8 cellular contexts compared by ENCODE assay signal in the genomic region with DNA sequence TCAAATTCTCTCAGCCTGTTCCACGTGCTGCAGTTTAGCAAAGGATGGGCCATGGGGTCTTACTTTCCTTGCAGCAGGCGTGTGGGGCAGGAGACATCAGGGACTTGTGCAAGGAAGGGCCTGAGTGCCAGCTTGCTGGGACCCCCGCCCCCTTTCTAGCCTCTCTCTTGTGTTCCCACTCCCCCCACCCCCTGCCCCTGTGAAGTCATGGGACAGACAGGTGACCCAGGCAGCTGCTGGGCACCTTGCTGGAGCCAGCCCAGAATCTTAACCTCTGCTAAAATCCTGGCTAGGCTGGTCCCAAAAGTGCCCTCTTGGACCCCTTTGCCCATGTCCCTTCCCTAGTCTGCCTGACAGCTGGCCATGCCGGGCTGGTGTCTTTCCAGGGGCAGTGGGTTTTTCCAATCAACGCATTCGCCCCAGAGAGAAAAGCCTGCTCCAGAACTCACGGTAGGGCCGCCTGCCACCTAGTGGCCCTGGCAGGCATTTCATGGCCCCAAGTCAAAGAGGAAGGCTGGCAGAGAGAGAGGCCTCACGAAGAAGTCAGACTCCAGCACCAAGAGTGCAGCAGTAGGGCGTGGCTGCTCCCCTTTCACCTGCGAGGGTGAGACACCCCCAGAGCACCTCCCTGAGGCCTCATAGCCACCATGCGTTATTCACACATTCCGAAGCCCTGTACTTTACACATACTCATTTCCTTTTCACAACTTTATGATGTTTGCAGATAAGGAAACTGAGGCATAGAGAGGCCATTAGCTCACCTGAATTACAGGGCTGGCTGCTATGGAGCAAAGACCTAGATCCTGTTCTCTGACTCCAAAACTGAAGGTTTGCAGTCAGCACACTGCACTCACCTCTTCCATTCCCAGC.
A peak's percentile ranks its signal among the peaks of the same experiment; 100 is the strongest.
DNase-seq lines count a peak whose midpoint lies in the region; ATAC-seq and TF ChIP-seq lines count a peak whose summit lies in the region.

No MANE protein-coding gene starts in this region.

- in situ Hi-C loops in HAP-1 (cut with MboI; ENCODE audit: low sequenced_read_pairs) = loop anchor here (25.0 kb wide), 1 partner anchor 544 kb away; no protein-coding TSS in a partner anchor

- H2BK5ac ChIP-seq in mesenchymal stem cell (ENCODE audit: low read depth, low read length, poor library complexity, severe bottlenecking) = no peak overlapping the region

- H3K9me3 ChIP-seq in HAP-1 = no peaks in the 10 kb centered on the region
- H3K9me3 ChIP-seq in effector memory CD4-positive, alpha-beta T cell (ENCODE audit: control insufficient read depth, low read length) = no peaks in the 10 kb centered on the region
- H3K9me3 ChIP-seq in mesenchymal stem cell (ENCODE audit: control insufficient read depth, low read length) = no peaks in the 10 kb centered on the region

- peak; percentile 49 for DNase-seq in AG09319 (ENCODE audit: extremely low read depth, low read depth)
- peak; percentile 71 to 77 for DNase-seq in HAP-1 (ENCODE audit: low spot score in 2 of 2)
- DNase-seq in NCI-H82 treated with DMSO at 0.1 percent for 48 hours (lab: John Stamatoyannopoulos, UW; ENCODE audit: unreplicated experiment) = peak; percentile 47
- peak; percentile 90 for DNase-seq in activated CD8-positive, alpha-beta memory T cell treated with anti-CD3 and anti-CD28 coated beads for 24 hours
- DNase-seq in effector memory CD4-positive, alpha-beta T cell = peak; percentile 48 to 56 (median 52)
- peak; percentile 77 for DNase-seq in mesenchymal stem cell
- peak; percentile 41 to 54 for DNase-seq in stimulated activated CD8-positive, alpha-beta memory T cell treated with anti-CD3 and anti-CD28 coated beads, Interleukin-4, amount 100 ng/mL, for 1 hour (ENCODE audit: low read depth in 2 of 2, low spot score in 1 of 2)

- no peak overlapping the region for H2BK15ac ChIP-seq in mesenchymal stem cell (ENCODE audit: low read depth, poor library complexity, severe bottlenecking)

- H4K91ac ChIP-seq in mesenchymal stem cell (ENCODE audit: low read length) = no peak overlapping the region

- H2BK120ac ChIP-seq in mesenchymal stem cell (ENCODE audit: low read depth, low read length) = no peak overlapping the region

- no peak overlapping the region for H3K4me3 ChIP-seq in HAP-1
- no peak overlapping the region for H3K4me3 ChIP-seq in effector memory CD4-positive, alpha-beta T cell (ENCODE audit: insufficient read depth, low read depth, low read length, poor library complexity, severe bottlenecking)
- no peak overlapping the region for H3K4me3 ChIP-seq in mesenchymal stem cell (ENCODE audit: insufficient read depth in 1 of 2, low read depth in 1 of 2, low read length in 2 of 2)

- no peak overlapping the region for H2AK5ac ChIP-seq in mesenchymal stem cell (ENCODE audit: low read length, severe bottlenecking)

- H2BK12ac ChIP-seq in mesenchymal stem cell (ENCODE audit: low read length in 2 of 2) = no peak overlapping the region

- ATAC-seq in HG03342 (IDR thresholded peaks at IDR 0.05; ENCODE audit: unreplicated experiment) = no peak

- H3K27ac ChIP-seq in effector memory CD4-positive, alpha-beta T cell (ENCODE audit: insufficient read depth, low read length, poor library complexity, severe bottlenecking) = peak overlapping the region; percentile 40
- no peak overlapping the region for H3K27ac ChIP-seq in mesenchymal stem cell (ENCODE audit: low read length, poor library complexity, severe bottlenecking)

- H3K14ac ChIP-seq in mesenchymal stem cell (ENCODE audit: low read length in 2 of 2) = no peak overlapping the region

- H3K4me1 ChIP-seq in HAP-1 = no peaks in the 10 kb centered on the region
- H3K4me1 ChIP-seq in effector memory CD4-positive, alpha-beta T cell (ENCODE audit: control insufficient read depth, insufficient read depth, low read length, poor library complexity, severe bottlenecking) = peaks cover 15% of the 10 kb centered on the region
- peaks cover 2% of the 10 kb centered on the region for H3K4me1 ChIP-seq in mesenchymal stem cell (ENCODE audit: control insufficient read depth, insufficient read depth, low read depth, low read length)

- no peak overlapping the region for H3K18ac ChIP-seq in mesenchymal stem cell (ENCODE audit: low read depth in 1 of 2, low read length in 2 of 2)

- H3K4me2 ChIP-seq in mesenchymal stem cell (ENCODE audit: low read length, poor library complexity, severe bottlenecking) = no peak overlapping the region

- no peak overlapping the region for H2AFZ ChIP-seq in mesenchymal stem cell (ENCODE audit: low read depth, low read length)

- peak; percentile 98 for TF ChIP-seq CTCF in AG09319 (IDR thresholded peaks at IDR 0.05; ENCODE audit: low read depth, low read length)

- peak overlapping the region; percentile 61 for H4K8ac ChIP-seq in mesenchymal stem cell (ENCODE audit: low read length)

- H3K36me3 ChIP-seq in HAP-1 (replicated peaks) (no peaks in the 10 kb centered on the region), mesenchymal stem cell (ENCODE audit: control insufficient read depth in 1 of 2, insufficient read depth in 2 of 2, low read depth in 1 of 2, low read length in 2 of 2) (peaks cover 48 to 61% of the 10 kb centered on the region in 2 experiments)
- peaks cover 93% of the 10 kb centered on the region for H3K36me3 ChIP-seq in effector memory CD4-positive, alpha-beta T cell (ENCODE audit: control insufficient read depth, insufficient read depth, low read length)

- H3K27me3 ChIP-seq in HAP-1 (ENCODE audit: low read depth) (no peaks in the 10 kb centered on the region), mesenchymal stem cell (ENCODE audit: control insufficient read depth in 1 of 2, insufficient read depth in 1 of 2, low read length in 2 of 2) (no peaks in the 10 kb centered on the region)
- no peaks in the 10 kb centered on the region for H3K27me3 ChIP-seq in effector memory CD4-positive, alpha-beta T cell (replicated peaks; ENCODE audit: control insufficient read depth, insufficient read depth, low read length, poor library complexity, severe bottlenecking)

- 27% methylated on average over 13 of the region's 13 CpGs for WGBS in mesenchymal stem cell

- no peak overlapping the region for H3K4ac ChIP-seq in mesenchymal stem cell (ENCODE audit: low read depth in 1 of 2, low read length in 2 of 2)

- no peak overlapping the region for H3K23ac ChIP-seq in mesenchymal stem cell (ENCODE audit: low read length in 2 of 2)

- no peaks in the 10 kb centered on the region for H3K79me1 ChIP-seq in mesenchymal stem cell (replicated peaks; ENCODE audit: low read length, poor library complexity, severe bottlenecking)

- peak overlapping the region; percentile 57 for H3K9ac ChIP-seq in mesenchymal stem cell (ENCODE audit: low read length)
